8 cellular contexts compared by ENCODE assay signal in the genomic region with DNA sequence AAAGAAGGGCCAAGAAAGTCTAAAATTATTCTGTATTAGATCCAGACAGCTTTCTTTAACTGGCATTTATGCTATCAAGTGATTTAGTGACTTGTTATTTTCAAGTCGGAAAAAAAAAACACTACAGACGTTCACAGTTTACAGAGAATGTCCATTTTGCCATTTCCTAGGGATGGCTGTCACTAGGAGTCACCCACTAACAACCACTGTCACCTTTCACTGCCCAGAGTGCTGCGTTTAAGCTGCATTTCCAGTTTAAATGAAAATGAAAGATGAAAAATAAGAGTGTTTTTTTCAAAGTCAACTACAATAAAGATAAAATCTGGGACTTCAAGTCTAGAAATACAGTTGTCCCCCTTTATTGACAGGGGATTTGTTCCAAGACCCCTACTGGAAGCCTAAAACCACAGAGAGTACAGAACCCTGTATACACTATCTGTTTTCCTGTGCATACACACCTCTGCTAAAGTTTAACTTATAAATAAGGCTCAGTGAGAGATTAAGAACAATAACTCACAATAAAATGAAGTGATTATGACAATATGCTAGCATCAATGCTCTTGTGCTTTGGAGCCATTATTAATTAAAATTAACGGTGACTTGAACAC.
DNase-seq lines count a peak whose midpoint lies in the region; ATAC-seq, FAIRE-seq and TF ChIP-seq lines count a peak whose summit lies in the region.

No MANE protein-coding gene starts in this region.

- TF ChIP-seq CTCF in Panc1 (IDR thresholded peaks at IDR 0.05): no peak
- no peak for TF ChIP-seq CTCF in kidney (IDR thresholded peaks at IDR 0.05; ENCODE audit: borderline replicate concordance, extremely low read depth, insufficient read depth)
- no peak for TF ChIP-seq CTCF in GM13976 (IDR thresholded peaks at IDR 0.05; ENCODE audit: borderline replicate concordance, control extremely low read depth, extremely low read depth, insufficient read depth, missing control alignments)

- no peaks in the 10 kb centered on the region for H3K27me3 ChIP-seq in Panc1 (ENCODE audit: control insufficient read depth, insufficient read depth, low read length)

- CTCF ChIA-PET in Panc1 (lab: Charles Lee): interaction anchor here (0.8 kb wide), 1 partner anchor 520 kb away, joined by 6 read pairs; no protein-coding TSS in a partner anchor

- BruUV-seq in Panc1 (replicated peaks; lab: Mats Ljungman, UMichigan): no TSS peak

- H3K27ac ChIP-seq in Panc1 (ENCODE audit: low read length): no peak overlapping the region
- H3K27ac ChIP-seq in kidney (ENCODE audit: low read depth in 2 of 2, low read length in 2 of 2): no peak overlapping the region

- H3K9me3 ChIP-seq in Panc1 (ENCODE audit: control insufficient read depth, insufficient read depth, low read depth, low read length) (no peaks in the 10 kb centered on the region), kidney (ENCODE audit: control insufficient read depth in 1 of 2, low read length in 2 of 2) (no peaks in the 10 kb centered on the region)

- in situ Hi-C loops in Panc1 (cut with HindIII; ENCODE audit: low pct_unique_long_range_greater_than_20kb, low sequenced_read_pairs) (no loop called here), GM13976 (cut with MboI; ENCODE audit: low sequenced_read_pairs, unreplicated experiment) (no loop called here)

- H3K4me3 ChIP-seq in GM08714 (ENCODE audit: low read length) (peak overlapping the region; percentile 98), Panc1 (ENCODE audit: low read depth in 2 of 2, low read length in 2 of 2) (0 out of 4 replicates have a peak overlapping the region, but pooled peaks of 1 of the 2 experiments have one; percentile 7), kidney (ENCODE audit: low read length in 2 of 2) (peak overlapping the region; percentile 22 to 24)

- ATAC-seq in GM21515 (IDR thresholded peaks at IDR 0.05; ENCODE audit: unreplicated experiment) (peak; percentile 10), Panc1 (peak; percentile 65)

- H3K4me1 ChIP-seq in Panc1 (ENCODE audit: control insufficient read depth, insufficient read depth, low read length) (peaks cover 4% of the 10 kb centered on the region; the same call in 1 of the 2 replicates), kidney (ENCODE audit: control insufficient read depth in 1 of 2, insufficient read depth in 1 of 2, low read depth in 1 of 2, low read length in 2 of 2) (no peaks in the 10 kb centered on the region)

- H3K9ac ChIP-seq in kidney (ENCODE audit: low read length in 2 of 2): no peak overlapping the region

- DNase-seq in Panc1 (ENCODE audit: low read depth, low spot score) (no peak), kidney (no peak), posterior vena cava (ENCODE audit: low spot score) (no peak), COLO668 (lab: John Stamatoyannopoulos, UW; ENCODE audit: unreplicated experiment) (no peak), GM13976 (ENCODE audit: low spot score) (no peak), dedifferentiated amniotic fluid mesenchymal stem cell (ENCODE audit: extremely low spot score) (no peak)

- POLR2A ChIA-PET in Panc1 (lab: Charles Lee): interaction anchor here (0.6 kb wide), 1 partner anchor 126 kb away, joined by 3 read pairs; no protein-coding TSS in a partner anchor

- intact Hi-C loops in Panc1 (cut with micrococcal nuclease; ENCODE audit: unreplicated experiment) (no loop called here), kidney (cut with DNase I) (no loop called here), posterior vena cava (cut with DNase I) (no loop called here)

- no peaks in the 10 kb centered on the region for H3K36me3 ChIP-seq in Panc1 (ENCODE audit: control insufficient read depth, insufficient read depth, low read length)
- no peaks in the 10 kb centered on the region for H3K36me3 ChIP-seq in kidney (ENCODE audit: control insufficient read depth in 1 of 2, insufficient read depth in 2 of 2, low read length in 2 of 2)

- no peak for FAIRE-seq in kidney (lab: Jason Lieb, UNC)
